In the genomic region with DNA sequence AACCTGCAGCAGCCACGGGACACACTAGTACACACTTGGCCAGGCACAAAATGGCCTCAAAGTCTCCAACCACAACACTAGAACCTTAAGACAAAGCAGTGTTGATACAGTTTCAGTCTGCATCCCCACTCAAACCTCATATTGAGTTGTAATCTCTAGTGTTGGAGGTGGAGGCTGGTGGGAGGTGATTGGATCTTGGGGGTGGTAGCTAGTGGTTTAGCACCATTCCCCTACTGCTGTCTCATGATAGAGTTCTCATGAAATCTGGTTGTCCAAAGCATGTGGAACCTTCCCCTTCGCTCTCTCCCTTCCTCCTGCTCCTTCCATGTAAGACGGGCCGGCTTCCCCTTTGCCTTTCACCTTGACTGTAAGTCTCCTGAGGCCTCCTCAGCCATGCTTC, we compare ENCODE assay signal across 24 cellular contexts.
DNase-seq lines count a peak whose midpoint lies in the region; ATAC-seq and TF ChIP-seq lines count a peak whose summit lies in the region.
"Had no signal": no experiment of that assay in that cellular context is flagged by ENCODE, and none has a peak within 500 bp of the region (broad histone marks: within the 10 kb centered on the region; RNA-seq: fewer than 3 reads in every experiment).

No MANE protein-coding gene starts in this region.

- H3K27ac ChIP-seq in endodermal cell (ENCODE audit: low read depth, low read length) (no peak overlapping the region), neuronal stem cell (replicated peaks; ENCODE audit: low read length) (no peak overlapping the region), psoas muscle (no peak overlapping the region)
- H3K27ac ChIP-seq: A549; BLaER1 treated with 17β-estradiol and CSF1 and Interleukin-3, amounts not matched to agents 10 nM and 100 nM; GM23248 had no signal

- H2BK5ac ChIP-seq in neuronal stem cell (ENCODE audit: low read length), result no peak overlapping the region

- H3K4me1 Mint-ChIP-seq in central memory CD8-positive, alpha-beta T cell, result no peaks in the 10 kb centered on the region
- H3K4me1 Mint-ChIP-seq in endodermal cell, result peaks cover 2% of the 10 kb centered on the region
- no peaks in the 10 kb centered on the region for H3K4me1 Mint-ChIP-seq in T-cell
- H3K4me1 Mint-ChIP-seq: CD14-positive monocyte; CD8-positive, alpha-beta memory T cell had no signal

- peak overlapping the region; percentile 70 for H3K4ac ChIP-seq in neuronal stem cell (ENCODE audit: low read length)

- no peak overlapping the region for H2BK15ac ChIP-seq in neuronal stem cell (ENCODE audit: low read length)

- H3K4me1 ChIP-seq in endodermal cell (ENCODE audit: control insufficient read depth, insufficient read depth, low read length) (no peaks in the 10 kb centered on the region), neuronal stem cell (ENCODE audit: control insufficient read depth in 2 of 2, insufficient read depth in 1 of 2, low read depth in 1 of 2, low read length in 2 of 2) (no peaks in the 10 kb centered on the region), psoas muscle (no peaks in the 10 kb centered on the region)
- H3K4me1 ChIP-seq: A549, BE2C had no signal

- no peak for TF ChIP-seq CTCF in endodermal cell (conservative IDR thresholded peaks at IDR 0.05)
- no peak for TF ChIP-seq CTCF in psoas muscle (IDR thresholded peaks at IDR 0.05)

- peak overlapping the region; percentile 76 for H3K27ac Mint-ChIP-seq in central memory CD8-positive, alpha-beta T cell (ENCODE audit: low read depth)
- no peak overlapping the region for H3K27ac Mint-ChIP-seq in endodermal cell
- no peak overlapping the region for H3K27ac Mint-ChIP-seq in T-cell
- H3K27ac Mint-ChIP-seq: CD14-positive monocyte; CD4-positive, alpha-beta T cell; H9 had no signal

- 92 to 100% methylated on average over 4 of the region's 4 CpGs for WGBS in endodermal cell (ENCODE audit: insufficient coverage in 1 of 2, insufficient read length in 1 of 2), 2 experiments
- no CpG with 5 or more reads among the region's 4 CpGs for WGBS in neuronal stem cell (ENCODE audit: extremely low coverage in 2 of 2, insufficient read length in 2 of 2, insufficient replicate concordance in 1 of 2), 2 donors
- 86 to 91% (median 89%) methylated on average over 4 of the region's 4 CpGs for WGBS in psoas muscle, 3 donors

- H3K4me2 ChIP-seq in neuronal stem cell (ENCODE audit: insufficient read depth, low read length, poor library complexity, severe bottlenecking), result no peak overlapping the region
- H3K4me2 ChIP-seq: A549; BLaER1 treated with 17β-estradiol and CSF1 and Interleukin-3, amounts not matched to agents 10 nM and 100 nM had no signal

- no peak overlapping the region for H2BK120ac ChIP-seq in neuronal stem cell (ENCODE audit: low read depth, low read length)

- H2BK12ac ChIP-seq in neuronal stem cell (ENCODE audit: low read length), result no peak overlapping the region

- H3K27me3 ChIP-seq in endodermal cell (ENCODE audit: control insufficient read depth, insufficient read depth, low read length, poor library complexity, severe bottlenecking), result no peaks in the 10 kb centered on the region
- no peaks in the 10 kb centered on the region for H3K27me3 ChIP-seq in neuronal stem cell (ENCODE audit: control insufficient read depth in 3 of 3, insufficient read depth in 3 of 3, low read depth in 1 of 3, low read length in 3 of 3)
- no peaks in the 10 kb centered on the region for H3K27me3 ChIP-seq in psoas muscle (ENCODE audit: insufficient read depth in 3 of 3, low read length in 2 of 3)
- H3K27me3 ChIP-seq: BE2C; BLaER1 treated with 17β-estradiol and CSF1 and Interleukin-3, amounts not matched to agents 10 nM and 100 nM had no signal

- H3K36me3 ChIP-seq in endodermal cell (ENCODE audit: control insufficient read depth, insufficient read depth, low read length), result no peaks in the 10 kb centered on the region
- peaks cover 0 to 2% of the 10 kb centered on the region in 2 donors for H3K36me3 ChIP-seq in neuronal stem cell (replicated peaks in 1 of 2; ENCODE audit: control insufficient read depth in 2 of 2, insufficient read depth in 2 of 2, low read length in 2 of 2)
- no peaks in the 10 kb centered on the region for H3K36me3 ChIP-seq in psoas muscle (ENCODE audit: insufficient read depth in 1 of 2, low read depth in 1 of 2)
- H3K36me3 ChIP-seq: BE2C; BLaER1 treated with 17β-estradiol and CSF1 and Interleukin-3, amounts not matched to agents 10 nM and 100 nM had no signal

- no peak overlapping the region for H2AFZ ChIP-seq in neuronal stem cell (ENCODE audit: low read length)
- H2AFZ ChIP-seq: GM23248 had no signal

- no peaks in the 10 kb centered on the region for H3K36me3 Mint-ChIP-seq in central memory CD8-positive, alpha-beta T cell (ENCODE audit: insufficient read depth)
- H3K36me3 Mint-ChIP-seq in endodermal cell (ENCODE audit: low read depth) (no peaks in the 10 kb centered on the region), T-cell (no peaks in the 10 kb centered on the region)
- H3K36me3 Mint-ChIP-seq: CD14-positive monocyte; CD8-positive, alpha-beta memory T cell had no signal

- no peak overlapping the region for H3K4me3 ChIP-seq in endodermal cell (ENCODE audit: low read length)
- H3K4me3 ChIP-seq in neuronal stem cell (ENCODE audit: low read length in 2 of 2), result no peak overlapping the region
- H3K4me3 ChIP-seq in psoas muscle, result no peak overlapping the region
- H3K4me3 ChIP-seq: A549; BLaER1 treated with 17β-estradiol and CSF1 and Interleukin-3, amounts not matched to agents 10 nM and 100 nM; GM12878; GM23248 had no signal

- H3K79me1 ChIP-seq in neuronal stem cell (ENCODE audit: low read depth, low read length), result no peaks in the 10 kb centered on the region

- no peak overlapping the region for H4K91ac ChIP-seq in neuronal stem cell (ENCODE audit: low read depth, low read length, poor library complexity)

- POLR2A ChIA-PET in T-cell (lab: Charles Lee), result no interaction called here

- no peak overlapping the region for H3K4me3 Mint-ChIP-seq in central memory CD8-positive, alpha-beta T cell
- H3K4me3 Mint-ChIP-seq in endodermal cell (no peak overlapping the region), T-cell (no peak overlapping the region)
- H3K4me3 Mint-ChIP-seq: CD14-positive monocyte; CD4-positive, alpha-beta T cell; H9 had no signal

- no peak for ATAC-seq in central memory CD8-positive, alpha-beta T cell (replicated peaks; ENCODE audit: extremely low read depth, poor library complexity, severe bottlenecking)
- no peak for ATAC-seq in T-cell (replicated peaks in 1 of 4)
- no peak for ATAC-seq in psoas muscle
- ATAC-seq: A549, GM12878, HCT116 had no signal

- peak; percentile 60 for DNase-seq in OCI-M1 (lab: John Stamatoyannopoulos, UW)
- DNase-seq in central memory CD8-positive, alpha-beta T cell (ENCODE audit: low spot score in 2 of 2), result no peak
- peak; percentile 23 for DNase-seq in endodermal cell
- DNase-seq in neuronal stem cell (ENCODE audit: low spot score), result no peak
- DNase-seq in NCI-H2196 treated with DMSO at 0.1 percent for 48 hours (lab: John Stamatoyannopoulos, UW; ENCODE audit: unreplicated experiment), result no peak
- DNase-seq in T-cell, result no peak
- no peak for DNase-seq in psoas muscle
- DNase-seq: 8988T; ACHN; AML-193; BE2C; CD4-positive, alpha-beta T cell; CD8-positive, alpha-beta memory T cell; DMS 273 treated with DMSO at 0.1 percent for 48 hours; DMS79; EL; GDM1; GM23248; H9 had no signal

- H3K9ac ChIP-seq in endodermal cell (ENCODE audit: extremely low read depth, low read length, poor library complexity, severe bottlenecking) (no peak overlapping the region), neuronal stem cell (ENCODE audit: low read depth, low read length, poor library complexity) (no peak overlapping the region)
- H3K9ac ChIP-seq: BLaER1 treated with 17β-estradiol and CSF1 and Interleukin-3, amounts not matched to agents 10 nM and 100 nM; GM23248 had no signal

- intact Hi-C loops in psoas muscle (cut with DNase I), result no loop called here

- peak overlapping the region; percentile 28 for H3K14ac ChIP-seq in neuronal stem cell (ENCODE audit: low read length)

- no peak overlapping the region for H2AK5ac ChIP-seq in neuronal stem cell (ENCODE audit: low read depth, low read length)

- peaks cover 4% of the 10 kb centered on the region for H3K9me3 Mint-ChIP-seq in central memory CD8-positive, alpha-beta T cell
- H3K9me3 Mint-ChIP-seq in endodermal cell (no peaks in the 10 kb centered on the region), T-cell (peaks cover 0 to 4% (median 4%) of the 10 kb centered on the region in 3 donors)
- H3K9me3 Mint-ChIP-seq: CD4-positive, alpha-beta T cell had no signal

- CTCF ChIA-PET in T-cell (lab: Charles Lee), result no interaction called here

- no peaks in the 10 kb centered on the region for H3K27me3 Mint-ChIP-seq in central memory CD8-positive, alpha-beta T cell
- H3K27me3 Mint-ChIP-seq in endodermal cell (ENCODE audit: insufficient read depth) (no peaks in the 10 kb centered on the region), T-cell (peaks cover 0 to 2% of the 10 kb centered on the region in 2 donors)
- H3K27me3 Mint-ChIP-seq: CD4-positive, alpha-beta T cell; CD8-positive, alpha-beta memory T cell had no signal

- H3K9me3 ChIP-seq in endodermal cell (ENCODE audit: control insufficient read depth, low read length), result no peaks in the 10 kb centered on the region
- no peaks in the 10 kb centered on the region for H3K9me3 ChIP-seq in neuronal stem cell (replicated peaks in 1 of 2; ENCODE audit: control insufficient read depth in 2 of 2, insufficient read depth in 1 of 2, low read depth in 1 of 2, low read length in 2 of 2)
- no peaks in the 10 kb centered on the region for H3K9me3 ChIP-seq in psoas muscle
- H3K9me3 ChIP-seq: BE2C; BLaER1 treated with 17β-estradiol and CSF1 and Interleukin-3, amounts not matched to agents 10 nM and 100 nM had no signal

- H3K23ac ChIP-seq in neuronal stem cell (ENCODE audit: low read depth, low read length, poor library complexity), result peak overlapping the region; percentile 76

- peak overlapping the region; percentile 51 for H3K18ac ChIP-seq in neuronal stem cell (ENCODE audit: low read length)

- no peak overlapping the region for H4K8ac ChIP-seq in neuronal stem cell (ENCODE audit: low read depth, low read length)

Comparison
In these comparisons a context has a peak if more than half of its experiments do, and no peak if none do; other contexts are left out.
1. DNase-seq: peak in OCI-M1 (single experiment) and endodermal cell (single experiment); none in central memory CD8-positive, alpha-beta T cell (0 of 2), neuronal stem cell (single experiment), NCI-H2196 treated with DMSO at 0.1 percent for 48 hours (single experiment), T-cell (0 of 34) and psoas muscle (0 of 2).